ENCODE assay signal across 8 cellular contexts in genomic region chr13:98033277-98034247, GRCh38.
A peak's percentile ranks its signal among the peaks of the same experiment; 100 is the strongest.
DNase-seq lines count a peak whose midpoint lies in the region; ATAC-seq and TF ChIP-seq lines count a peak whose summit lies in the region.

No MANE protein-coding gene starts in this region.

- H2BK5ac ChIP-seq in mesendoderm (ENCODE audit: low read length): no peak overlapping the region

- no peaks in the 10 kb centered on the region for H3K79me2 ChIP-seq in mesendoderm (ENCODE audit: control insufficient read depth, insufficient read depth, low read length)

- CTCF ChIA-PET in Calu3 (lab: Charles Lee): no interaction called here

- H4K5ac ChIP-seq in mesendoderm (ENCODE audit: low read length): no peak overlapping the region

- no peaks in the 10 kb centered on the region for H3K9me3 Mint-ChIP-seq in Calu3 (ENCODE audit: low read depth, unreplicated experiment)

- H3K27ac Mint-ChIP-seq in Calu3 (ENCODE audit: unreplicated experiment): no peak overlapping the region

- no peak overlapping the region for H4K8ac ChIP-seq in mesendoderm (ENCODE audit: low read depth, low read length)

- H3K4ac ChIP-seq in mesendoderm (ENCODE audit: low read depth, low read length): no peak overlapping the region

- no peak for TF ChIP-seq CTCF in Calu3 (IDR thresholded peaks at IDR 0.05; ENCODE audit: unreplicated experiment)
- TF ChIP-seq CTCF in body of pancreas (IDR thresholded peaks at IDR 0.05): peak in 5 of 7 experiments; percentile 13 to 44 (median 28)

- H3K23ac ChIP-seq in mesendoderm (ENCODE audit: low read length): no peak overlapping the region

- H3K36me3 Mint-ChIP-seq in Calu3 (ENCODE audit: insufficient read depth, unreplicated experiment): no peaks in the 10 kb centered on the region

- no peak overlapping the region for H2BK120ac ChIP-seq in mesendoderm (ENCODE audit: low read depth, low read length)

- H3K9ac ChIP-seq in mesendoderm (ENCODE audit: low read length): no peak overlapping the region

- H3K27ac ChIP-seq in body of pancreas: peak overlapping the region in 1 of 4 donors; percentile 8
- H3K27ac ChIP-seq in mesendoderm (ENCODE audit: low read depth, low read length): no peak overlapping the region

- H3K4me1 ChIP-seq in body of pancreas (peaks cover 6% of the 10 kb centered on the region), mesendoderm (ENCODE audit: control insufficient read depth, low read depth, low read length) (no peaks in the 10 kb centered on the region)

- peak; percentile 9 for DNase-seq in Calu3
- DNase-seq in LHCN-M2 (ENCODE audit: low read depth): peak; percentile 58
- DNase-seq in body of pancreas: peak; percentile 22 to 33 (median 27)
- DNase-seq in mesendoderm: peak; percentile 74
- no peak for DNase-seq in NCI-H2081 (lab: John Stamatoyannopoulos, UW)
- no peak for DNase-seq in cortex of kidney (lab: John Stamatoyannopoulos, UW)
- DNase-seq in NCI-H187 treated with DMSO at 0.1 percent for 48 hours (lab: John Stamatoyannopoulos, UW): no peak

- no TSS peak for BruUV-seq in Calu3 (replicated peaks; lab: Mats Ljungman, UMichigan)

- no peak overlapping the region for H3K4me2 ChIP-seq in mesendoderm (ENCODE audit: low read length)

- H2AK5ac ChIP-seq in mesendoderm (ENCODE audit: low read length): no peak overlapping the region

- H3K27me3 ChIP-seq in body of pancreas: no peaks in the 10 kb centered on the region
- H3K27me3 ChIP-seq in mesendoderm (ENCODE audit: insufficient read depth, low read length, poor library complexity): no peaks in the 10 kb centered on the region

- no peaks in the 10 kb centered on the region for H3K4me1 Mint-ChIP-seq in Calu3 (ENCODE audit: low read depth, unreplicated experiment)

- no peak overlapping the region for H3K18ac ChIP-seq in mesendoderm (ENCODE audit: low read length)

- H3K4me3 Mint-ChIP-seq in Calu3 (ENCODE audit: low read depth, unreplicated experiment): no peak overlapping the region

- H3K56ac ChIP-seq in mesendoderm (ENCODE audit: low read length): peak overlapping the region; percentile 70

- no peak overlapping the region for H2BK15ac ChIP-seq in mesendoderm (replicated peaks; ENCODE audit: low read depth)

- ATAC-seq in body of pancreas (no peak), HG03457 (IDR thresholded peaks at IDR 0.05; ENCODE audit: unreplicated experiment) (no peak)

- H3K27me3 Mint-ChIP-seq in Calu3 (ENCODE audit: unreplicated experiment): no peaks in the 10 kb centered on the region

- H3K9me3 ChIP-seq in body of pancreas: no peaks in the 10 kb centered on the region

- no peaks in the 10 kb centered on the region for H3K36me3 ChIP-seq in body of pancreas (replicated peaks in 1 of 2; ENCODE audit: insufficient read depth in 1 of 2, low read depth in 2 of 2)
- no peaks in the 10 kb centered on the region for H3K36me3 ChIP-seq in mesendoderm (ENCODE audit: control insufficient read depth, insufficient read depth, low read length)

- WGBS in body of pancreas, 2 donors: 30 to 33% methylated on average over 19 of the region's 19 CpGs
- no CpG with 5 or more reads among the region's 19 CpGs for WGBS in mesendoderm (ENCODE audit: extremely low coverage, insufficient coverage, low lambda C conversion rate)

- H3K4me3 ChIP-seq in body of pancreas (no peak overlapping the region), mesendoderm (ENCODE audit: low read length) (no peak overlapping the region)

- no peaks in the 10 kb centered on the region for H3K79me1 ChIP-seq in mesendoderm (ENCODE audit: low read length)

- TF ChIP-seq POLR2A in body of pancreas (IDR thresholded peaks at IDR 0.05): no peak

- intact Hi-C loops in Calu3 (cut with micrococcal nuclease; ENCODE audit: unreplicated experiment): loop anchor here (10.0 kb wide), 1 partner anchor 401 kb away; no protein-coding TSS in a partner anchor
- intact Hi-C loops in body of pancreas (cut with DNase I): no loop called here

Comparison
In these comparisons a context has a peak if more than half of its experiments do, and no peak if none do; other contexts are left out.
1. DNase-seq: peak in Calu3 (single experiment), LHCN-M2 (single experiment), body of pancreas (4 of 4) and mesendoderm (single experiment); none in NCI-H2081 (0 of 2), cortex of kidney (single experiment) and NCI-H187 treated with DMSO at 0.1 percent for 48 hours (single experiment).